In the genomic region with DNA sequence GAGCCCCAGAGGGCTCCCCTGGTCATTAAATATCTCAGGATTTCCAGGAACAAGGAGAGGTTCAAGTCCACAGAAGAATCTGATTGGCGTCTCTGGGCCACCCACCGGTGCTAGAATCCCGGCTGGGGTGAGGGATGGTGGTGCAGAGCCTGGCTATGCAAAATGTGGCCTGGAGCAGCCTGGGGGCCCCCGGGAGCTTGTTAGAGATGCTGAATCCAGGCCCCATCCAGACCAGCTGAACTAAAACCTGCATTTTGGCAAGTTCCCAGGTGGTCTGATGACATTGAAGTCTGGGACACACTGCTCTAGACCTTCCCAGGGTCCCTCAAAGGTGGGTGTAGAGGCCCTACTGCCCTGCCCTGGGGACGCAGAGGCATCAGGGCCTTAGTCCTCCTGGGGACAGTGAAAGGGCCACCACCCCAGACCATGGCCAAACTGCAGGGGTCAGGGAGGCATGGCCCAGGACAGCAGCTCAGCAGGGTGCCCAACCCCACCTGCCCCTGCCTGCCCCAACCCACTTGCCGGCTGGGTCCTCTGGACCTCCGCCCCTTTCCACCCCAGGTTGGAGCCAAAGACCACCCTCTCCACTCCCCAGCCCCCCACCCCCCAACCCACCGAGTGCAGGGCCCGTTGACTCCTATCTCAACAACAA, we compare ENCODE assay signal across 21 cellular contexts. TPM values are rescaled to one million over a fixed set of nuclear protein-coding genes. Genes with fewer than 3 reads are reported as not detected.
A peak's percentile ranks its signal among the peaks of the same experiment; 100 is the strongest.
DNase-seq lines count a peak whose midpoint lies in the region; ATAC-seq and TF ChIP-seq lines count a peak whose summit lies in the region.
"Had no signal": no experiment of that assay in that cellular context is flagged by ENCODE, and none has a peak within 500 bp of the region (broad histone marks: within the 10 kb centered on the region; RNA-seq: fewer than 3 reads in every experiment).

No MANE protein-coding gene starts in this region.

- no peaks in the 10 kb centered on the region for H3K79me1 ChIP-seq in neuronal stem cell (ENCODE audit: low read depth, low read length)

- H3K4me3 Mint-ChIP-seq in WTC11: no peak overlapping the region
- H3K4me3 Mint-ChIP-seq: GM23338 had no signal

- H3K4me2 ChIP-seq in neuronal stem cell (ENCODE audit: insufficient read depth, low read length, poor library complexity, severe bottlenecking): no peak overlapping the region
- H3K4me2 ChIP-seq: A549, GM23338 had no signal

- no peaks in the 10 kb centered on the region for H3K27me3 ChIP-seq in neuronal stem cell (ENCODE audit: control insufficient read depth in 3 of 3, insufficient read depth in 3 of 3, low read depth in 1 of 3, low read length in 3 of 3)
- no peaks in the 10 kb centered on the region for H3K27me3 ChIP-seq in tibial artery
- H3K27me3 ChIP-seq: MG63 had no signal

- H2AK5ac ChIP-seq in neuronal stem cell (ENCODE audit: low read depth, low read length): peak overlapping the region; percentile 100

- no peak overlapping the region for H3K4ac ChIP-seq in neuronal stem cell (ENCODE audit: low read length)

- POLR2A ChIA-PET in WTC11 (lab: Charles Lee): no interaction called here

- no peak overlapping the region for H3K14ac ChIP-seq in neuronal stem cell (ENCODE audit: low read length)

- no peaks in the 10 kb centered on the region; the same call in 1 of the 2 replicates for H3K36me3 Mint-ChIP-seq in WTC11

- CTCF ChIA-PET in WTC11 (lab: Charles Lee): no interaction called here

- H3K4me1 ChIP-seq in neuronal stem cell (ENCODE audit: control insufficient read depth in 2 of 2, insufficient read depth in 1 of 2, low read depth in 1 of 2, low read length in 2 of 2) (peaks cover 0 to 3% of the 10 kb centered on the region in 2 donors), tibial artery (peaks cover 0 to 34% (median 17%) of the 10 kb centered on the region in 4 donors)
- H3K4me1 ChIP-seq: A549 had no signal

- H2BK5ac ChIP-seq in neuronal stem cell (ENCODE audit: low read length): no peak overlapping the region

- H3K27ac ChIP-seq in neuronal stem cell (replicated peaks; ENCODE audit: low read length) (no peak overlapping the region), tibial artery (no peak overlapping the region)
- H3K27ac ChIP-seq: A549 had no signal

- H3K18ac ChIP-seq in neuronal stem cell (ENCODE audit: low read length): peak overlapping the region; percentile 76

- H2BK120ac ChIP-seq in neuronal stem cell (ENCODE audit: low read depth, low read length): no peak overlapping the region

- no peak overlapping the region for H3K9ac ChIP-seq in neuronal stem cell (ENCODE audit: low read depth, low read length, poor library complexity)

- TF ChIP-seq CTCF in WTC11 (IDR thresholded peaks at IDR 0.05): no peak
- TF ChIP-seq CTCF in tibial artery (IDR thresholded peaks at IDR 0.05): no peak

- H4K8ac ChIP-seq in neuronal stem cell (ENCODE audit: low read depth, low read length): no peak overlapping the region

- H2BK15ac ChIP-seq in neuronal stem cell (ENCODE audit: low read length): peak overlapping the region; percentile 87

- H2AFZ ChIP-seq in neuronal stem cell (ENCODE audit: low read length): no peak overlapping the region
- H2AFZ ChIP-seq: GM23338 had no signal

- H3K4me3 ChIP-seq in neuronal stem cell (ENCODE audit: low read length in 2 of 2) (no peak overlapping the region), tibial artery (no peak overlapping the region)
- H3K4me3 ChIP-seq: A549, GM23338, MG63 had no signal

- peak overlapping the region; percentile 97 for H2BK12ac ChIP-seq in neuronal stem cell (ENCODE audit: low read length)

- no peaks in the 10 kb centered on the region for H3K4me1 Mint-ChIP-seq in WTC11

- no peak overlapping the region for H3K27ac Mint-ChIP-seq in WTC11
- H3K27ac Mint-ChIP-seq: GM23338 had no signal

- H3K23ac ChIP-seq in neuronal stem cell (ENCODE audit: low read depth, low read length, poor library complexity): no peak overlapping the region

- peaks cover 15% of the 10 kb centered on the region for H3K9me3 Mint-ChIP-seq in WTC11

- H3K36me3 ChIP-seq in neuronal stem cell (replicated peaks in 1 of 2; ENCODE audit: control insufficient read depth in 2 of 2, insufficient read depth in 2 of 2, low read length in 2 of 2) (no peaks in the 10 kb centered on the region), tibial artery (no peaks in the 10 kb centered on the region)

- peaks cover 0 to 2% of the 10 kb centered on the region in 2 donors for H3K9me3 ChIP-seq in neuronal stem cell (replicated peaks in 1 of 2; ENCODE audit: control insufficient read depth in 2 of 2, insufficient read depth in 1 of 2, low read depth in 1 of 2, low read length in 2 of 2)
- peaks cover 0 to 8% (median 0%) of the 10 kb centered on the region in 3 donors for H3K9me3 ChIP-seq in tibial artery

- no peaks in the 10 kb centered on the region for H3K27me3 Mint-ChIP-seq in WTC11 (ENCODE audit: low read depth)

- ATAC-seq in left cardiac atrium (no peak), WTC11 (no peak), HG02981 (IDR thresholded peaks at IDR 0.05; ENCODE audit: unreplicated experiment) (no peak)
- ATAC-seq: A549, GM23338, HCT116, Panc1 had no signal

- no peak overlapping the region for H4K91ac ChIP-seq in neuronal stem cell (ENCODE audit: low read depth, low read length, poor library complexity)

- intact Hi-C loops in cardiac septum (cut with DNase I) (no loop called here), left cardiac atrium (cut with DNase I) (no loop called here), tibial artery (cut with DNase I; ENCODE audit: low total_unique reads) (no loop called here)

- no CpG with 5 or more reads among the region's 9 CpGs for WGBS in neuronal stem cell (ENCODE audit: extremely low coverage in 2 of 2, insufficient read length in 2 of 2, insufficient replicate concordance in 1 of 2), 2 donors

- DNase-seq in cardiac septum (ENCODE audit: low spot score) (peak; percentile 61), left cardiac atrium (no peak), WTC11 (ENCODE audit: low spot score) (peak; percentile 4), neuronal stem cell (ENCODE audit: low spot score) (no peak), tibial artery (peak; percentile 11 to 59), ureter (ENCODE audit: low spot score) (no peak), HT-29 (ENCODE audit: low spot score) (no peak)
- DNase-seq: COR-L47, EL, Karpas-422, MG63, NCI-H1092, NCI-H146, NCI-H2081 treated with DMSO at 0.1 percent for 48 hours, NCI-H524, SHP77 had no signal

TF ChIP-seq in WTC11, 78 proteins besides CTCF, POLR2A, EP300 and RAD21 (continues in another document):
- TF ChIP-seq, protein P1, sequence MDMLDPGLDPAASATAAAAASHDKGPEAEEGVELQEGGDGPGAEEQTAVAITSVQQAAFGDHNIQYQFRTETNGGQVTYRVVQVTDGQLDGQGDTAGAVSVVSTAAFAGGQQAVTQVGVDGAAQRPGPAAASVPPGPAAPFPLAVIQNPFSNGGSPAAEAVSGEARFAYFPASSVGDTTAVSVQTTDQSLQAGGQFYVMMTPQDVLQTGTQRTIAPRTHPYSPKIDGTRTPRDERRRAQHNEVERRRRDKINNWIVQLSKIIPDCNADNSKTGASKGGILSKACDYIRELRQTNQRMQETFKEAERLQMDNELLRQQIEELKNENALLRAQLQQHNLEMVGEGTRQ (CRISPR knock-in tag; IDR thresholded peaks at IDR 0.05): no peak
- TF ChIP-seq SOX15 (CRISPR knock-in tag; IDR thresholded peaks at IDR 0.05) (no peak), RORB (CRISPR knock-in tag; IDR thresholded peaks at IDR 0.05) (no peak), FOXP1 (CRISPR knock-in tag; IDR thresholded peaks at IDR 0.05; ENCODE audit: borderline replicate concordance) (no peak), ATF1 (CRISPR knock-in tag; IDR thresholded peaks at IDR 0.05) (no peak), ZNF416 (CRISPR knock-in tag; IDR thresholded peaks at IDR 0.05) (no peak), CREM (CRISPR knock-in tag; IDR thresholded peaks at IDR 0.05) (no peak)
- TF ChIP-seq, protein P2, sequence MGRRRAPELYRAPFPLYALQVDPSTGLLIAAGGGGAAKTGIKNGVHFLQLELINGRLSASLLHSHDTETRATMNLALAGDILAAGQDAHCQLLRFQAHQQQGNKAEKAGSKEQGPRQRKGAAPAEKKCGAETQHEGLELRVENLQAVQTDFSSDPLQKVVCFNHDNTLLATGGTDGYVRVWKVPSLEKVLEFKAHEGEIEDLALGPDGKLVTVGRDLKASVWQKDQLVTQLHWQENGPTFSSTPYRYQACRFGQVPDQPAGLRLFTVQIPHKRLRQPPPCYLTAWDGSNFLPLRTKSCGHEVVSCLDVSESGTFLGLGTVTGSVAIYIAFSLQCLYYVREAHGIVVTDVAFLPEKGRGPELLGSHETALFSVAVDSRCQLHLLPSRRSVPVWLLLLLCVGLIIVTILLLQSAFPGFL (CRISPR knock-in tag; IDR thresholded peaks at IDR 0.05; ENCODE audit: borderline replicate concordance): no peak
- TF ChIP-seq, protein P3, sequence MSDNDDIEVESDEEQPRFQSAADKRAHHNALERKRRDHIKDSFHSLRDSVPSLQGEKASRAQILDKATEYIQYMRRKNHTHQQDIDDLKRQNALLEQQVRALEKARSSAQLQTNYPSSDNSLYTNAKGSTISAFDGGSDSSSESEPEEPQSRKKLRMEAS (CRISPR knock-in tag; IDR thresholded peaks at IDR 0.05): no peak
- TF ChIP-seq, protein P4, sequence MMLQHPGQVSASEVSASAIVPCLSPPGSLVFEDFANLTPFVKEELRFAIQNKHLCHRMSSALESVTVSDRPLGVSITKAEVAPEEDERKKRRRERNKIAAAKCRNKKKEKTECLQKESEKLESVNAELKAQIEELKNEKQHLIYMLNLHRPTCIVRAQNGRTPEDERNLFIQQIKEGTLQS (CRISPR knock-in tag; conservative IDR thresholded peaks at IDR 0.05): no peak
- TF ChIP-seq, protein P5, sequence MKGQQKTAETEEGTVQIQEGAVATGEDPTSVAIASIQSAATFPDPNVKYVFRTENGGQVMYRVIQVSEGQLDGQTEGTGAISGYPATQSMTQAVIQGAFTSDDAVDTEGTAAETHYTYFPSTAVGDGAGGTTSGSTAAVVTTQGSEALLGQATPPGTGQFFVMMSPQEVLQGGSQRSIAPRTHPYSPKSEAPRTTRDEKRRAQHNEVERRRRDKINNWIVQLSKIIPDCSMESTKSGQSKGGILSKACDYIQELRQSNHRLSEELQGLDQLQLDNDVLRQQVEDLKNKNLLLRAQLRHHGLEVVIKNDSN (CRISPR knock-in tag; IDR thresholded peaks at IDR 0.05): no peak

RNA-seq across cellular contexts. Expression of a gene that starts 34.7 kb away (rescaled TPM):
- total RNA-seq in cardiac septum (5.9 TPM), left cardiac atrium (10 to 100 TPM; 15.0 to 22.7 TPM), WTC11 (2021) (6.9 to 11.2 TPM (median 9.0 TPM) in 3 replicates), ureter (13.3 TPM)
- polyA plus RNA-seq in neuronal stem cell (2013, experiment 1 of 2): 5.3 TPM
- polyA plus RNA-seq in neuronal stem cell (2013, experiment 2 of 2): 5.7 TPM
- total RNA-seq in HT-29 (2014; rRNA removed; shearing (Covaris generic)): not detected in 2 replicates
- polyA plus RNA-seq: A549 had no signal

Comparison
In these comparisons a context has a peak if more than half of its experiments do, and no peak if none do; other contexts are left out.
1. DNase-seq: peak in cardiac septum (single experiment), WTC11 (single experiment) and tibial artery (2 of 2); none in left cardiac atrium (single experiment), neuronal stem cell (single experiment), ureter (single experiment) and HT-29 (single experiment).